22 cellular contexts compared by ENCODE assay signal in genomic region chr10:69141304-69141703, GRCh38. TPM values are rescaled to one million over a fixed set of nuclear protein-coding genes. Genes with fewer than 3 reads are reported as not detected.
A peak's percentile ranks its signal among the peaks of the same experiment; 100 is the strongest.
DNase-seq lines count a peak whose midpoint lies in the region; ATAC-seq, FAIRE-seq and TF ChIP-seq lines count a peak whose summit lies in the region.
"Had no signal": no experiment of that assay in that cellular context is flagged by ENCODE, and none has a peak within 500 bp of the region (broad histone marks: within the 10 kb centered on the region; RNA-seq: fewer than 3 reads in every experiment).

No MANE protein-coding gene starts in this region.

- H3K4me3 ChIP-seq in HCT116 (replicated peaks in 1 of 2; ENCODE audit: low read depth in 1 of 2, low read length in 2 of 2) (no peak overlapping the region), K562 (no peak overlapping the region), fibroblast of pulmonary artery (replicated peaks; ENCODE audit: low read depth, low read length) (no peak overlapping the region)
- H3K4me3 ChIP-seq: GM23248 had no signal

- H3K4me2 ChIP-seq in HCT116 (ENCODE audit: low read length) (no peak overlapping the region), K562 (ENCODE audit: insufficient read depth, low read length) (no peak overlapping the region)

- ATAC-seq in HCT116 (no peak; the same call in 1 of the 2 replicates), K562 (peak; percentile 20; the same call in 1 of the 3 replicates), GM19023 (IDR thresholded peaks at IDR 0.05; ENCODE audit: unreplicated experiment) (no peak)

- peaks cover 0 to 2% of the 10 kb centered on the region in 2 experiments; a peak in 1 of 4 replicates for H3K36me3 ChIP-seq in HCT116 (ENCODE audit: control insufficient read depth in 1 of 2, insufficient read depth in 2 of 2, low read length in 2 of 2)
- H3K36me3 ChIP-seq in K562 (ENCODE audit: control insufficient read depth, insufficient read depth, low read length), result peaks cover 32% of the 10 kb centered on the region; the same call in 2 of the 3 replicates

- intact Hi-C loops in HCT116 (cut with micrococcal nuclease), result no loop called here
- intact Hi-C loops in K562 (cut with micrococcal nuclease), result no loop called here

- H3K4me1 ChIP-seq in HCT116 (ENCODE audit: control insufficient read depth in 1 of 2, insufficient read depth in 2 of 2, low read length in 2 of 2) (no peaks in the 10 kb centered on the region), K562 (replicated peaks in 1 of 2; ENCODE audit: control insufficient read depth in 2 of 2, insufficient read depth in 2 of 2, low read length in 2 of 2) (no peaks in the 10 kb centered on the region)

- H4K20me1 ChIP-seq in HCT116 (ENCODE audit: insufficient read depth) (no peaks in the 10 kb centered on the region), K562 (replicated peaks; ENCODE audit: control insufficient read depth, insufficient read depth, low read length) (no peaks in the 10 kb centered on the region; the same call in 1 of the 2 replicates)

- BruUV-seq in HCT116 (replicated peaks; lab: Mats Ljungman, UMichigan), result no TSS peak
- no TSS peak for BruUV-seq in K562 (replicated peaks; lab: Mats Ljungman, UMichigan)

- peak in 1 of 3 experiments; percentile 32; a peak in 2 of 6 replicates for TF ChIP-seq CTCF in HCT116 (IDR thresholded peaks at IDR 0.05 in 2 of 3, conservative IDR thresholded peaks at IDR 0.05 in 1 of 3; ENCODE audit: borderline replicate concordance in 1 of 3, insufficient read depth in 1 of 3, low read depth in 2 of 3, low read length in 2 of 3)
- no peak for TF ChIP-seq CTCF in K562 (IDR thresholded peaks at IDR 0.05 in 2 of 3, conservative IDR thresholded peaks at IDR 0.05 in 1 of 3; ENCODE audit: insufficient read depth in 2 of 3, low read depth in 1 of 3, low read length in 3 of 3)
- peak; percentile 5 for TF ChIP-seq CTCF in fibroblast of pulmonary artery (IDR thresholded peaks at IDR 0.05; ENCODE audit: low read length, missing control alignments)
- TF ChIP-seq CTCF in GM13977 (IDR thresholded peaks at IDR 0.05; ENCODE audit: extremely low read depth, insufficient read depth, missing control alignments), result no peak

- POLR2A ChIA-PET in HCT116 (lab: Charles Lee), result no interaction called here
- POLR2A ChIA-PET in K562 (lab: Yijun Ruan, JAX), result no interaction called here

- H3K9ac ChIP-seq in HCT116 (ENCODE audit: low read length) (no peak overlapping the region), K562 (ENCODE audit: insufficient read depth in 1 of 2, low read depth in 2 of 2, low read length in 2 of 2) (no peak overlapping the region)
- H3K9ac ChIP-seq: GM23248 had no signal

- TF ChIP-seq POLR2A in GM12891 (IDR thresholded peaks at IDR 0.05; ENCODE audit: low read depth, low read length) (no peak), HCT116 (IDR thresholded peaks at IDR 0.05; ENCODE audit: borderline replicate concordance, extremely low read depth, insufficient read depth, insufficient read length) (no peak), K562 (conservative IDR thresholded peaks at IDR 0.05) (no peak)

- WGBS in K562 (ENCODE audit: insufficient coverage, low coverage, missing lambda C conversion rate), result 87% methylated on average over 1 of the region's 1 CpG

- H3K27ac ChIP-seq in HCT116 (ENCODE audit: low read depth, low read length) (no peak overlapping the region), K562 (ENCODE audit: extremely low read depth, low read depth, low read length) (no peak overlapping the region)
- H3K27ac ChIP-seq: GM23248, HL-60 had no signal

- no peak for TF ChIP-seq EP300 in K562 (IDR thresholded peaks at IDR 0.05; ENCODE audit: low read length)

- H3K9me1 ChIP-seq in K562 (ENCODE audit: control insufficient read depth, insufficient read depth, low read length), result no peaks in the 10 kb centered on the region

- TF ChIP-seq RAD21 in HCT116 (IDR thresholded peaks at IDR 0.05; ENCODE audit: low read depth) (peak; percentile 17; the same call in 1 of the 2 replicates), K562 (CRISPR knock-in tag; conservative IDR thresholded peaks at IDR 0.05 in 1 of 2, IDR thresholded peaks at IDR 0.05 in 1 of 2) (no peak)

- CTCF ChIA-PET in HCT116 (lab: Charles Lee) (no interaction called here), K562 (lab: Yijun Ruan, JAX; ENCODE audit: low intra/inter-chr PET ratio) (no interaction called here)

- H3K27me3 ChIP-seq in HCT116 (ENCODE audit: insufficient read depth, low read length), result no peaks in the 10 kb centered on the region
- H3K27me3 ChIP-seq in K562 (ENCODE audit: control insufficient read depth in 2 of 2, insufficient read depth in 2 of 2, low read length in 2 of 2), result no peaks in the 10 kb centered on the region

- in situ Hi-C loops in K562 (cut with MboI), result no loop called here
- in situ Hi-C loops in GM13977 (cut with MboI; ENCODE audit: low pct_unique_long_range_greater_than_20kb, low sequenced_read_pairs, unreplicated experiment), result no loop called here

- H3K79me2 ChIP-seq in HCT116 (ENCODE audit: insufficient read depth, low read length), result peaks cover 56% of the 10 kb centered on the region
- peaks cover 78% of the 10 kb centered on the region for H3K79me2 ChIP-seq in K562 (ENCODE audit: control insufficient read depth, insufficient read depth, low read length)

- H3K9me3 ChIP-seq in HCT116 (ENCODE audit: control insufficient read depth in 1 of 2, insufficient read depth in 1 of 2, low read depth in 1 of 2, low read length in 2 of 2), result no peaks in the 10 kb centered on the region
- no peaks in the 10 kb centered on the region for H3K9me3 ChIP-seq in K562 (replicated peaks; ENCODE audit: control insufficient read depth, insufficient read depth, low read depth, low read length)

- RAD21 ChIA-PET in HCT116 (lab: Charles Lee; ENCODE audit: low non-redundant PET in 1 of 2, low total read pairs in 2 of 2, uncharacterized antibody in 2 of 2, unreplicated experiment in 2 of 2), result no interaction called here

- H3K9me2 ChIP-seq in HCT116 (ENCODE audit: insufficient read depth), result no peaks in the 10 kb centered on the region

- H2AFZ ChIP-seq in HCT116 (ENCODE audit: low read depth, low read length, poor library complexity, severe bottlenecking) (no peak overlapping the region), K562 (ENCODE audit: low read depth, low read length) (no peak overlapping the region)
- H2AFZ ChIP-seq: GM23248 had no signal

- peak; percentile 23 for FAIRE-seq in GM12891 (lab: Jason Lieb, UNC)
- FAIRE-seq in K562 (lab: Jason Lieb, UNC), result no peak

- no peak for DNase-seq in GM12891 (ENCODE audit: insufficient read length, low spot score)
- DNase-seq in HCT116 (ENCODE audit: low read depth, low spot score), result no peak
- DNase-seq in K562 (ENCODE audit: extremely low read depth in 1 of 4, low spot score in 3 of 4), result no peak
- DNase-seq in fibroblast of pulmonary artery (ENCODE audit: low read depth), result no peak
- no peak for DNase-seq in activated CD8-positive, alpha-beta memory T cell treated with anti-CD3 and anti-CD28 coated beads, Interleukin-2, amount 50 U/mL, for 4 hours
- no peak for DNase-seq in GM13977 (ENCODE audit: low spot score)
- no peak for DNase-seq in activated CD4-positive, alpha-beta T cell treated with anti-CD3 and anti-CD28 coated beads for 48 hours
- DNase-seq: ACHN, C1 segment of cervical spinal cord, DND-41, GM23248, IMR-90, Karpas-422, NCI-H1105 treated with DMSO at 0.1 percent for 48 hours, NCI-H1694, NCI-H2081 treated with DMSO at 0.1 percent for 48 hours, NCI-H446 treated with DMSO at 0.1 percent for 48 hours, NCI-H774, RPMI8226, SHP77 treated with DMSO at 0.1 percent for 48 hours had no signal

RNA-seq across cellular contexts. Expression of gene VPS26A, which starts 17.3 kb away (rescaled TPM):
- 19.7 TPM for polyA plus RNA-seq in GM12891 (2012; ENCODE audit: low read depth, missing spikeins)
- total RNA-seq in HCT116 (2021; ENCODE audit: unreplicated experiment) (65.1 TPM), K562 (2014; rRNA removed) (41.7 and 47.1 TPM in 2 replicates), K562 (2014; rRNA removed; fragmentation: Illumina TruSeq; extraction: Trizol) (61.6 and 78.9 TPM in 2 replicates), K562 (2015; rRNA removed; fragmentation: Illumina TruSeq; extraction: Trizol) (52.7 and 58.7 TPM in 2 replicates), K562 (2021) (80.9 and 83.1 TPM in 2 replicates)
- polyA plus RNA-seq in HCT116 (2012), result 10.6 and 18.3 TPM in 2 replicates
- 5.9 and 44.1 TPM in 2 replicates for total RNA-seq in K562 (2011; cell fraction: chromatin; rRNA removed; ENCODE audit: low replicate concordance)
- total RNA-seq in K562 (2011; cell fraction: nucleolus; rRNA removed), result 3.3 and 5.4 TPM in 2 replicates
- 12.9 and 27.5 TPM in 2 replicates for total RNA-seq in K562 (2011; cell fraction: nucleoplasm; rRNA removed)
- polyA plus RNA-seq in K562 (2011; rRNA removed) (36.9 and 64.0 TPM in 2 replicates), K562 (2014; fragmentation: Illumina TruSeq; extraction: Trizol) (81.9 and 85.9 TPM in 2 replicates), K562 (2014; fragmentation: Nextera tagmentation; extraction: Ambion mirVana) (100 to 1,000 TPM; 117 to 137 TPM), K562 (2014; rRNA removed) (63.2 and 69.3 TPM in 2 replicates)
- polyA plus RNA-seq in K562 (2011; cell fraction: cytosol; rRNA removed), result 4.7 and 13.5 TPM in 2 replicates
- polyA plus RNA-seq in K562 (2011; cell fraction: nucleus; rRNA removed), result 4.1 and 7.3 TPM in 2 replicates
- 70.0 and 81.1 TPM in 2 replicates for polyA plus RNA-seq in K562 (2012)
- polyA minus RNA-seq in K562 (2011; rRNA and poly(A)+ RNA removed), result 40.8 and 41.4 TPM in 2 replicates
- polyA minus RNA-seq in K562 (2011; cell fraction: cytosol; rRNA and poly(A)+ RNA removed), result 18.8 and 21.5 TPM in 2 replicates
- 2.8 and 6.4 TPM in 2 replicates for polyA minus RNA-seq in K562 (2011; cell fraction: nucleus; rRNA and poly(A)+ RNA removed)

RNA-seq across cellular contexts. Expression of gene SUPV3L1, which starts 38.7 kb away (rescaled TPM):
- 26.3 TPM for polyA plus RNA-seq in GM12891 (2012; ENCODE audit: low read depth, missing spikeins)
- total RNA-seq in HCT116 (2021; ENCODE audit: unreplicated experiment), result 59.7 TPM
- polyA plus RNA-seq in HCT116 (2012), result 30.4 and 41.4 TPM in 2 replicates
- total RNA-seq in K562 (2011; cell fraction: chromatin; rRNA removed; ENCODE audit: low replicate concordance), result 72.0 and 118 TPM in 2 replicates
- total RNA-seq in K562 (2011; cell fraction: nucleolus; rRNA removed), result 52.4 and 53.4 TPM in 2 replicates
- 71.7 and 77.1 TPM in 2 replicates for total RNA-seq in K562 (2011; cell fraction: nucleoplasm; rRNA removed)
- total RNA-seq in K562 (2014; rRNA removed), result 69.9 and 81.4 TPM in 2 replicates
- total RNA-seq in K562 (2014; rRNA removed; fragmentation: Illumina TruSeq; extraction: Trizol), result 97.2 and 109 TPM in 2 replicates
- total RNA-seq in K562 (2015; rRNA removed; fragmentation: Illumina TruSeq; extraction: Trizol), result 84.7 and 85.0 TPM in 2 replicates
- total RNA-seq in K562 (2021), result 92.6 and 103 TPM in 2 replicates
- 83.3 and 94.8 TPM in 2 replicates for polyA plus RNA-seq in K562 (2011; rRNA removed)
- 51.6 and 77.5 TPM in 2 replicates for polyA plus RNA-seq in K562 (2011; cell fraction: cytosol; rRNA removed)
- polyA plus RNA-seq in K562 (2011; cell fraction: nucleus; rRNA removed), result 58.7 and 70.3 TPM in 2 replicates
- 57.6 and 58.4 TPM in 2 replicates for polyA plus RNA-seq in K562 (2012)
- 116 and 156 TPM in 2 replicates for polyA plus RNA-seq in K562 (2014; fragmentation: Illumina TruSeq; extraction: Trizol)
- polyA plus RNA-seq in K562 (2014; fragmentation: Nextera tagmentation; extraction: Ambion mirVana), result 10 to 100 TPM; 45.2 to 66.1 TPM
- 93.3 and 106 TPM in 2 replicates for polyA plus RNA-seq in K562 (2014; rRNA removed)
- 241 and 312 TPM in 2 replicates for polyA minus RNA-seq in K562 (2011; rRNA and poly(A)+ RNA removed)
- polyA minus RNA-seq in K562 (2011; cell fraction: cytosol; rRNA and poly(A)+ RNA removed), result 89.6 and 115 TPM in 2 replicates
- 27.6 and 48.0 TPM in 2 replicates for polyA minus RNA-seq in K562 (2011; cell fraction: nucleus; rRNA and poly(A)+ RNA removed)

RNA-seq across cellular contexts. Expression of gene SRGN, which starts 53.4 kb away (rescaled TPM):
- polyA plus RNA-seq in GM12891 (2012; ENCODE audit: low read depth, missing spikeins), result 1,164 TPM
- total RNA-seq in HCT116 (2021; ENCODE audit: unreplicated experiment) (1.8 TPM), K562 (2014; rRNA removed) (147 and 180 TPM in 2 replicates), K562 (2014; rRNA removed; fragmentation: Illumina TruSeq; extraction: Trizol) (256 and 289 TPM in 2 replicates), K562 (2015; rRNA removed; fragmentation: Illumina TruSeq; extraction: Trizol) (149 and 165 TPM in 2 replicates), K562 (2021) (173 and 193 TPM in 2 replicates)
- 0.07 TPM in 1 of 2 replicates, not detected in the other for polyA plus RNA-seq in HCT116 (2012)
- total RNA-seq in K562 (2011; cell fraction: chromatin; rRNA removed; ENCODE audit: low replicate concordance), result 88.1 and 137 TPM in 2 replicates
- 154 and 205 TPM in 2 replicates for total RNA-seq in K562 (2011; cell fraction: nucleolus; rRNA removed)
- total RNA-seq in K562 (2011; cell fraction: nucleoplasm; rRNA removed), result 184 and 200 TPM in 2 replicates
- polyA plus RNA-seq in K562 (2011; rRNA removed) (124 and 136 TPM in 2 replicates), K562 (2014; fragmentation: Illumina TruSeq; extraction: Trizol) (259 and 284 TPM in 2 replicates), K562 (2014; fragmentation: Nextera tagmentation; extraction: Ambion mirVana) (100 to 1,000 TPM; 275 to 304 TPM), K562 (2014; rRNA removed) (169 and 189 TPM in 2 replicates)
- polyA plus RNA-seq in K562 (2011; cell fraction: cytosol; rRNA removed), result 61.8 and 105 TPM in 2 replicates
- polyA plus RNA-seq in K562 (2011; cell fraction: nucleus; rRNA removed), result 20.2 and 32.5 TPM in 2 replicates
- polyA plus RNA-seq in K562 (2012), result 208 and 216 TPM in 2 replicates
- polyA minus RNA-seq in K562 (2011; rRNA and poly(A)+ RNA removed), result 80.5 and 89.5 TPM in 2 replicates
- 42.2 and 44.1 TPM in 2 replicates for polyA minus RNA-seq in K562 (2011; cell fraction: cytosol; rRNA and poly(A)+ RNA removed)
- 5.8 and 12.2 TPM in 2 replicates for polyA minus RNA-seq in K562 (2011; cell fraction: nucleus; rRNA and poly(A)+ RNA removed)

Comparison
In these comparisons a context has a peak if more than half of its experiments do, and no peak if none do; other contexts are left out.
1. RNA of gene SRGN, which starts 53.4 kb away (total RNA-seq): 88.1 to 289 TPM in K562; 1.8 TPM in HCT116 (single experiment); every median in the first group is over 10 times any median in the second.